ENCODE assay signal across 12 cellular contexts in genomic region chr10:103663802-103664201, GRCh38.
DNase-seq lines count a peak whose midpoint lies in the region; ATAC-seq and TF ChIP-seq lines count a peak whose summit lies in the region.
"Had no signal": no experiment of that assay in that cellular context is flagged by ENCODE, and none has a peak within 500 bp of the region (broad histone marks: within the 10 kb centered on the region; RNA-seq: fewer than 3 reads in every experiment).

No MANE protein-coding gene starts in this region.

- BruUV-seq in PC-3 (replicated peaks; lab: Mats Ljungman, UMichigan), result no TSS peak

- DNase-seq in CD4-positive, alpha-beta T cell, result no peak
- DNase-seq in NCI-H510A treated with DMSO at 0.1 percent for 48 hours (lab: John Stamatoyannopoulos, UW) (peak; percentile 47), left cardiac atrium (peak; percentile 49), posterior cingulate gyrus (peak; percentile 70 to 97 (median 82)), PC-3 (no peak), activated gamma-delta T cell (lab: John Stamatoyannopoulos, UW) (no peak)
- DNase-seq in stimulated activated CD4-positive, alpha-beta T cell treated with anti-CD3 and anti-CD28 coated beads, Interleukin-4, amount 100 ng/mL, for 1 hour, result no peak
- no peak for DNase-seq in activated CD4-positive, alpha-beta T cell treated with anti-CD3 and anti-CD28 coated beads, Interleukin-2, amount 10 ng/mL, durations not matched to agents 7 days and 5 days
- DNase-seq: CD4-positive, CD25-positive, alpha-beta regulatory T cell; NCI-H1048; stimulated activated naive B cell treated with anti-CD40 and anti-IgM and Interleukin-4, amounts not matched to agents 10 μg/mL and 1 μg/mL and 100 μg/mL, for 72 hours had no signal

- intact Hi-C loops in CD4-positive, alpha-beta T cell (cut with DNase I, micrococcal nuclease), result no loop called here
- intact Hi-C loops in left cardiac atrium (cut with DNase I) (no loop called here), posterior cingulate gyrus (cut with DNase I) (no loop called here), PC-3 (cut with micrococcal nuclease) (no loop called here)

- no peak overlapping the region for H2AFZ ChIP-seq in PC-3 (ENCODE audit: low read length)

- no peaks in the 10 kb centered on the region for H3K9me2 ChIP-seq in PC-3 (replicated peaks; ENCODE audit: low read length)

- no peak overlapping the region for H3K27ac ChIP-seq in CD4-positive, alpha-beta T cell (ENCODE audit: low read depth, low read length)
- H3K27ac ChIP-seq in PC-3 (ENCODE audit: low read length), result no peak overlapping the region

- no peaks in the 10 kb centered on the region for H3K36me3 ChIP-seq in PC-3 (ENCODE audit: low read depth, low read length)

- H3K27ac Mint-ChIP-seq in CD4-positive, alpha-beta T cell, result peak overlapping the region; percentile 20
- no peak overlapping the region for H3K27ac Mint-ChIP-seq in activated CD4-positive, alpha-beta T cell treated with anti-CD3 and anti-CD28 coated beads, Interleukin-2, amount 10 ng/mL, durations not matched to agents 7 days and 5 days
- H3K27ac Mint-ChIP-seq: stimulated activated naive B cell treated with anti-CD40 and anti-IgM and Interleukin-4, amounts not matched to agents 10 μg/mL and 1 μg/mL and 100 μg/mL, for 72 hours had no signal

- H3F3A ChIP-seq in PC-3 (ENCODE audit: low read length, unreplicated experiment), result no peaks in the 10 kb centered on the region

- no peak overlapping the region for H3K9ac ChIP-seq in PC-3 (ENCODE audit: low read length)

- no peak overlapping the region for H3K4me3 ChIP-seq in PC-3 (ENCODE audit: low read length)

- no peaks in the 10 kb centered on the region for H3K9me3 Mint-ChIP-seq in CD4-positive, alpha-beta T cell
- H3K9me3 Mint-ChIP-seq in activated CD4-positive, alpha-beta T cell treated with anti-CD3 and anti-CD28 coated beads, Interleukin-2, amount 10 ng/mL, durations not matched to agents 7 days and 5 days, result no peaks in the 10 kb centered on the region
- H3K9me3 Mint-ChIP-seq: CD4-positive, CD25-positive, alpha-beta regulatory T cell; central memory CD8-positive, alpha-beta T cell; stimulated activated naive B cell treated with anti-CD40 and anti-IgM and Interleukin-4, amounts not matched to agents 10 μg/mL and 1 μg/mL and 100 μg/mL, for 72 hours had no signal

- CTCF ChIA-PET in CD4-positive, alpha-beta T cell (lab: Charles Lee), result interaction anchor here (1.4 kb wide), 1 partner anchor 22 kb away, joined by 6 read pairs; no protein-coding TSS in a partner anchor
- CTCF ChIA-PET in PC-3 (lab: Charles Lee), result no interaction called here
- CTCF ChIA-PET in activated CD4-positive, alpha-beta T cell treated with anti-CD3 and anti-CD28 coated beads, Interleukin-2, amount 10 ng/mL, durations not matched to agents 7 days and 5 days (lab: Charles Lee), result no interaction called here

- H3K9me3 ChIP-seq in CD4-positive, alpha-beta T cell (ENCODE audit: control insufficient read depth, low read length), result no peaks in the 10 kb centered on the region
- no peaks in the 10 kb centered on the region for H3K9me3 ChIP-seq in PC-3 (ENCODE audit: low read length)

- H4K20me1 ChIP-seq in PC-3 (ENCODE audit: low read length), result no peaks in the 10 kb centered on the region

- no peak overlapping the region for H3K4me2 ChIP-seq in PC-3 (ENCODE audit: low read length)

- no peak for TF ChIP-seq CTCF in CD4-positive, alpha-beta T cell (IDR thresholded peaks at IDR 0.05)
- no peak for TF ChIP-seq CTCF in PC-3 (conservative IDR thresholded peaks at IDR 0.05; ENCODE audit: low read depth, low read length)

- H3K79me2 ChIP-seq in PC-3 (ENCODE audit: low read length), result no peaks in the 10 kb centered on the region

- no peak overlapping the region for H3K4me3 Mint-ChIP-seq in CD4-positive, alpha-beta T cell
- no peak overlapping the region for H3K4me3 Mint-ChIP-seq in activated CD4-positive, alpha-beta T cell treated with anti-CD3 and anti-CD28 coated beads, Interleukin-2, amount 10 ng/mL, durations not matched to agents 7 days and 5 days
- H3K4me3 Mint-ChIP-seq: stimulated activated naive B cell treated with anti-CD40 and anti-IgM and Interleukin-4, amounts not matched to agents 10 μg/mL and 1 μg/mL and 100 μg/mL, for 72 hours had no signal

- H3K27me3 Mint-ChIP-seq in CD4-positive, alpha-beta T cell, result no peaks in the 10 kb centered on the region
- H3K27me3 Mint-ChIP-seq in activated CD4-positive, alpha-beta T cell treated with anti-CD3 and anti-CD28 coated beads, Interleukin-2, amount 10 ng/mL, durations not matched to agents 7 days and 5 days, result no peaks in the 10 kb centered on the region
- H3K27me3 Mint-ChIP-seq: CD4-positive, CD25-positive, alpha-beta regulatory T cell; central memory CD8-positive, alpha-beta T cell; stimulated activated naive B cell treated with anti-CD40 and anti-IgM and Interleukin-4, amounts not matched to agents 10 μg/mL and 1 μg/mL and 100 μg/mL, for 72 hours had no signal

- H3K4me1 ChIP-seq in PC-3 (ENCODE audit: insufficient read depth, low read length), result no peaks in the 10 kb centered on the region

- H3K36me3 Mint-ChIP-seq in CD4-positive, alpha-beta T cell (ENCODE audit: low read depth), result no peaks in the 10 kb centered on the region
- no peaks in the 10 kb centered on the region for H3K36me3 Mint-ChIP-seq in activated CD4-positive, alpha-beta T cell treated with anti-CD3 and anti-CD28 coated beads, Interleukin-2, amount 10 ng/mL, durations not matched to agents 7 days and 5 days (ENCODE audit: low read depth)

- POLR2A ChIA-PET in CD4-positive, alpha-beta T cell (lab: Charles Lee), result no interaction called here
- POLR2A ChIA-PET in PC-3 (lab: Charles Lee; ENCODE audit: unreplicated experiment), result no interaction called here
- POLR2A ChIA-PET in activated CD4-positive, alpha-beta T cell treated with anti-CD3 and anti-CD28 coated beads, Interleukin-2, amount 10 ng/mL, durations not matched to agents 7 days and 5 days (lab: Charles Lee), result no interaction called here

- peaks cover 32% of the 10 kb centered on the region for H3K4me1 Mint-ChIP-seq in CD4-positive, alpha-beta T cell (ENCODE audit: low read depth)
- peaks cover 20% of the 10 kb centered on the region for H3K4me1 Mint-ChIP-seq in activated CD4-positive, alpha-beta T cell treated with anti-CD3 and anti-CD28 coated beads, Interleukin-2, amount 10 ng/mL, durations not matched to agents 7 days and 5 days

- no peaks in the 10 kb centered on the region for H3K27me3 ChIP-seq in CD4-positive, alpha-beta T cell (ENCODE audit: control insufficient read depth, insufficient read depth, low read length)
- no peaks in the 10 kb centered on the region for H3K27me3 ChIP-seq in PC-3 (ENCODE audit: low read length)

- ATAC-seq in CD4-positive, alpha-beta T cell (ENCODE audit: poor library complexity), result no peak
- ATAC-seq in left cardiac atrium (peak; percentile 19 to 20), PC-3 (no peak)
- ATAC-seq: stimulated activated naive B cell treated with anti-CD40 and anti-IgM and Interleukin-4, amounts not matched to agents 10 μg/mL and 1 μg/mL and 100 μg/mL, for 72 hours had no signal

Comparison
In these comparisons a context has a peak if more than half of its experiments do, and no peak if none do; other contexts are left out.
1. ATAC-seq: peak in left cardiac atrium (2 of 2); none in CD4-positive, alpha-beta T cell (single experiment) and PC-3 (single experiment).
2. DNase-seq: peak in NCI-H510A treated with DMSO at 0.1 percent for 48 hours (single experiment), left cardiac atrium (single experiment) and posterior cingulate gyrus (10 of 10); none in CD4-positive, alpha-beta T cell (0 of 10), PC-3 (single experiment), activated gamma-delta T cell (single experiment), stimulated activated CD4-positive, alpha-beta T cell treated with anti-CD3 and anti-CD28 coated beads, Interleukin-4, amount 100 ng/mL, for 1 hour (single experiment) and activated CD4-positive, alpha-beta T cell treated with anti-CD3 and anti-CD28 coated beads, Interleukin-2, amount 10 ng/mL, durations not matched to agents 7 days and 5 days (single experiment).